In the genomic region with DNA sequence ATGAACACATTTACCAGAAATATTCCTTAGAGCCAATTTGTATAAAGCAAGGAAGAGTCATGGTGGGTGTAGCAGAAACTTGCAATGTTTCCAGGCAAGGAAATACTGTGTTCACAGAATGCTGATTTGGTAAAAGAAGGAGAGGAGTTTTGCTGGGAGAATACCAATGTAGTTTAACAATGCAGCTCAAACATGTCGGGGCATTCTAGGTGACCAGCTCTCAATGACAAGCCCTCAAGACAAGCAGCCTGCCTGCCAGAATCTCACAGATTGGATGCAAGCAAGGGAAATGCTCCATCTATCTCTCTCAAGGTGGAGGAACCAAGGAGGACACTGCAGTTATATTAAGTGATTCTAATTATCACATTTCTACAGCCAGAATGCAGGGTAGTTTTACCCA, we compare ENCODE assay signal across 19 cellular contexts.
DNase-seq lines count a peak whose midpoint lies in the region; ATAC-seq and TF ChIP-seq lines count a peak whose summit lies in the region.
"Had no signal": no experiment of that assay in that cellular context is flagged by ENCODE, and none has a peak within 500 bp of the region (broad histone marks: within the 10 kb centered on the region; RNA-seq: fewer than 3 reads in every experiment).

No MANE protein-coding gene starts in this region.

- peaks cover 21% of the 10 kb centered on the region for H3K4me1 ChIP-seq in CD8-positive, alpha-beta T cell (ENCODE audit: insufficient read depth, low read length)
- H3K4me1 ChIP-seq in IMR-90 (ENCODE audit: control insufficient read depth, insufficient read depth, low read length) (peaks cover 33% of the 10 kb centered on the region), esophagus squamous epithelium (peaks cover 29 to 53% (median 32%) of the 10 kb centered on the region in 3 donors)

- no peaks in the 10 kb centered on the region for H3K9me3 ChIP-seq in CD8-positive, alpha-beta T cell (ENCODE audit: low read length)
- no peaks in the 10 kb centered on the region for H3K9me3 ChIP-seq in IMR-90 (ENCODE audit: control insufficient read depth, insufficient read depth, low read length)
- H3K9me3 ChIP-seq in esophagus squamous epithelium: no peaks in the 10 kb centered on the region

- peak overlapping the region; percentile 0 for H3K27ac Mint-ChIP-seq in CD8-positive, alpha-beta T cell
- H3K27ac Mint-ChIP-seq in nephron progenitor cell: peak overlapping the region; percentile 62
- H3K27ac Mint-ChIP-seq: natural killer cell; T-helper 1 cell treated with Interleukin-12 subunit alpha and Interleukin-12 subunit beta and Interleukin-4 antibody, amounts not matched to agents 30 μg/mL and 1 μg/mL, for 36 hours had no signal

- H3K36me3 ChIP-seq in CD8-positive, alpha-beta T cell (ENCODE audit: insufficient read depth, low read length): no peaks in the 10 kb centered on the region
- H3K36me3 ChIP-seq in IMR-90 (ENCODE audit: control insufficient read depth, insufficient read depth, low read length) (no peaks in the 10 kb centered on the region), esophagus squamous epithelium (no peaks in the 10 kb centered on the region)

- no peak overlapping the region for H3K4me3 ChIP-seq in CD8-positive, alpha-beta T cell (ENCODE audit: low read depth, low read length)
- H3K4me3 ChIP-seq in IMR-90 (ENCODE audit: insufficient read depth, low read depth, low read length): no peak overlapping the region
- H3K4me3 ChIP-seq in dorsolateral prefrontal cortex: no peak overlapping the region
- no peak overlapping the region for H3K4me3 ChIP-seq in esophagus squamous epithelium

- no peak overlapping the region for H3K27ac ChIP-seq in CD8-positive, alpha-beta T cell (ENCODE audit: low read depth, low read length)
- H3K27ac ChIP-seq in IMR-90 (ENCODE audit: insufficient read depth, low read length) (peak overlapping the region; percentile 11; the same call in 1 of the 2 replicates), dorsolateral prefrontal cortex (peak overlapping the region in 33 of 59 donors; percentile 1 to 80 (median 41)), esophagus squamous epithelium (no peak overlapping the region)

- WGBS in IMR-90 (ENCODE audit: extremely low coverage in 2 of 2, insufficient read length in 1 of 2), 2 experiments: no CpG with 5 or more reads among the region's 1 CpG
- WGBS in esophagus squamous epithelium, 2 donors: 47 to 50% methylated on average over 1 of the region's 1 CpG

- in situ Hi-C loops in IMR-90 (cut with MboI; ENCODE audit: low sequenced_read_pairs): no loop called here

- H3K56ac ChIP-seq in IMR-90 (ENCODE audit: extremely low read depth, insufficient read depth, low read length): no peak overlapping the region

- peak overlapping the region; percentile 3; the same call in 1 of the 2 replicates for H4K5ac ChIP-seq in IMR-90 (ENCODE audit: low read depth, low read length)

- dilution Hi-C loops in IMR-90 (cut with HindIII; ENCODE audit: low sequenced_read_pairs, unreplicated experiment): no loop called here

- TF ChIP-seq POLR2A in IMR-90 (IDR thresholded peaks at IDR 0.05; ENCODE audit: low read depth, low read length) (no peak), esophagus squamous epithelium (IDR thresholded peaks at IDR 0.05) (no peak)

- H2AK5ac ChIP-seq in IMR-90 (ENCODE audit: low read depth, low read length): peak overlapping the region; percentile 70; the same call in 1 of the 2 replicates

- peak overlapping the region; percentile 60 for H4K91ac ChIP-seq in IMR-90 (ENCODE audit: insufficient read depth, low read depth, low read length)

- no peak for TF ChIP-seq RAD21 in IMR-90 (IDR thresholded peaks at IDR 0.05; ENCODE audit: low read length)

- no peaks in the 10 kb centered on the region for H3K27me3 ChIP-seq in CD8-positive, alpha-beta T cell (ENCODE audit: insufficient read depth, low read length)
- H3K27me3 ChIP-seq in IMR-90 (ENCODE audit: control insufficient read depth, insufficient read depth, low read length) (no peaks in the 10 kb centered on the region), dorsolateral prefrontal cortex (no peaks in the 10 kb centered on the region), esophagus squamous epithelium (no peaks in the 10 kb centered on the region)

- CTCF ChIA-PET in CD8-positive, alpha-beta T cell (lab: Charles Lee): no interaction called here
- CTCF ChIA-PET in IMR-90 (lab: Yijun Ruan, JAX): interaction anchor here (1.0 kb wide), 1 partner anchor 98 kb away, joined by 4 read pairs; no protein-coding TSS in a partner anchor

- peak overlapping the region; percentile 66 for H3K14ac ChIP-seq in IMR-90 (replicated peaks; ENCODE audit: low read depth, low read length)

- no peaks in the 10 kb centered on the region for H4K20me1 ChIP-seq in IMR-90 (ENCODE audit: insufficient read depth, low read length)

- no peak for DNase-seq in CD8-positive, alpha-beta T cell
- DNase-seq in IMR-90: no peak
- DNase-seq in dorsolateral prefrontal cortex: peak in 2 of 10 donors; percentile 19 to 38
- no peak for DNase-seq in nephron progenitor cell
- no peak for DNase-seq in cortex of kidney (lab: John Stamatoyannopoulos, UW)
- DNase-seq in esophagus squamous epithelium (lab: John Stamatoyannopoulos, UW): no peak
- DNase-seq in OCI-M2 (lab: John Stamatoyannopoulos, UW; ENCODE audit: unreplicated experiment): no peak
- DNase-seq: activated CD4-positive, alpha-beta T cell treated with anti-CD3 and anti-CD28 coated beads, Interleukin-2, amount 50 U/mL, for 1 hour; activated naive CD4-positive, alpha-beta T cell; activated T-cell treated with anti-CD3 and anti-CD28 coated beads for 4 hours; AML-193; foreskin melanocyte; KBM-7; natural killer cell; NCI-H187 treated with DMSO at 0.1 percent for 48 hours; NCI-H226; SIG-M5 had no signal

- H3K79me1 ChIP-seq in IMR-90 (ENCODE audit: low read depth in 1 of 2, low read length in 2 of 2): peaks cover 34 to 64% of the 10 kb centered on the region in 2 experiments

- peak overlapping the region; percentile 59 for H2BK5ac ChIP-seq in IMR-90 (ENCODE audit: low read depth, low read length, poor library complexity, severe bottlenecking)

- peak overlapping the region; percentile 58; the same call in 1 of the 2 replicates for H3K23ac ChIP-seq in IMR-90 (ENCODE audit: low read depth, low read length)

- intact Hi-C loops in CD8-positive, alpha-beta T cell (cut with DNase I, micrococcal nuclease): loop anchor here in 1 of 2 experiments (5.0 kb wide), 1 partner anchor 35 kb away; no protein-coding TSS in a partner anchor
- intact Hi-C loops in IMR-90 (cut with micrococcal nuclease): no loop called here
- intact Hi-C loops in dorsolateral prefrontal cortex (cut with DNase I): no loop called here
- intact Hi-C loops in esophagus squamous epithelium (cut with DNase I): no loop called here

- H3K4me1 Mint-ChIP-seq in CD8-positive, alpha-beta T cell (ENCODE audit: low read depth): peaks cover 53% of the 10 kb centered on the region
- peaks cover 45% of the 10 kb centered on the region for H3K4me1 Mint-ChIP-seq in nephron progenitor cell

- peak overlapping the region; percentile 40; the same call in 1 of the 2 replicates for H2BK20ac ChIP-seq in IMR-90 (ENCODE audit: low read depth, low read length)

- POLR2A ChIA-PET in CD8-positive, alpha-beta T cell (lab: Charles Lee): no interaction called here
- POLR2A ChIA-PET in IMR-90 (lab: Charles Lee; ENCODE audit: unreplicated experiment): no interaction called here

- peaks cover 38% of the 10 kb centered on the region for H3K9me1 ChIP-seq in IMR-90 (ENCODE audit: insufficient read depth, low read length)

- H2BK120ac ChIP-seq in IMR-90 (ENCODE audit: low read depth, low read length): peak overlapping the region; percentile 59

- peak overlapping the region; percentile 54; the same call in 1 of the 2 replicates for H3K4ac ChIP-seq in IMR-90 (ENCODE audit: low read depth, low read length)

- TF ChIP-seq CTCF in CD8-positive, alpha-beta T cell (IDR thresholded peaks at IDR 0.05): no peak
- TF ChIP-seq CTCF in IMR-90 (conservative IDR thresholded peaks at IDR 0.05; ENCODE audit: low read depth, low read length): no peak
- TF ChIP-seq CTCF in dorsolateral prefrontal cortex (IDR thresholded peaks at IDR 0.05 in 54 of 56, conservative IDR thresholded peaks at IDR 0.05 in 2 of 56; ENCODE audit: low read depth in 1 of 56, partially characterized antibody in 56 of 56): no peak
- TF ChIP-seq CTCF in nephron progenitor cell (IDR thresholded peaks at IDR 0.05): no peak
- TF ChIP-seq CTCF in esophagus squamous epithelium (IDR thresholded peaks at IDR 0.05): no peak

- no peak overlapping the region for H3K4me3 Mint-ChIP-seq in CD8-positive, alpha-beta T cell
- no peak overlapping the region for H3K4me3 Mint-ChIP-seq in nephron progenitor cell
- H3K4me3 Mint-ChIP-seq: natural killer cell; T-helper 1 cell treated with Interleukin-12 subunit alpha and Interleukin-12 subunit beta and Interleukin-4 antibody, amounts not matched to agents 30 μg/mL and 1 μg/mL, for 36 hours had no signal

- no peak for ATAC-seq in CD8-positive, alpha-beta T cell
- ATAC-seq in IMR-90 (ENCODE audit: low read depth): no peak
- no peak for ATAC-seq in GM19324 (IDR thresholded peaks at IDR 0.05; ENCODE audit: low FRiP score, unreplicated experiment)
- ATAC-seq: natural killer cell had no signal

- H3K18ac ChIP-seq in IMR-90 (ENCODE audit: low read depth, low read length): peak overlapping the region; percentile 8; the same call in 1 of the 2 replicates

- H2BK15ac ChIP-seq in IMR-90 (ENCODE audit: low read depth, low read length): 0 out of 3 replicates have a peak overlapping the region, but pooled peaks have one; percentile 2

- H4K8ac ChIP-seq in IMR-90 (ENCODE audit: low read depth in 2 of 2, low read length in 2 of 2): peak overlapping the region in 1 of 2 experiments; percentile 26; a peak in 1 of 4 replicates

- H2AFZ ChIP-seq in IMR-90 (replicated peaks; ENCODE audit: low read length, poor library complexity): no peak overlapping the region

- no peaks in the 10 kb centered on the region for H3K9me3 Mint-ChIP-seq in CD8-positive, alpha-beta T cell
- no peaks in the 10 kb centered on the region for H3K9me3 Mint-ChIP-seq in nephron progenitor cell
- H3K9me3 Mint-ChIP-seq: natural killer cell; T-helper 1 cell treated with Interleukin-12 subunit alpha and Interleukin-12 subunit beta and Interleukin-4 antibody, amounts not matched to agents 30 μg/mL and 1 μg/mL, for 36 hours had no signal

- no peaks in the 10 kb centered on the region for H3K27me3 Mint-ChIP-seq in CD8-positive, alpha-beta T cell (ENCODE audit: low read depth)
- H3K27me3 Mint-ChIP-seq in nephron progenitor cell (ENCODE audit: low read depth, poor library complexity): no peaks in the 10 kb centered on the region

- H2AK9ac ChIP-seq in IMR-90 (replicated peaks; ENCODE audit: low read depth, low read length, poor library complexity): no peak overlapping the region

- no peak overlapping the region for H3K4me2 ChIP-seq in IMR-90 (ENCODE audit: low read depth, low read length)

- H3K9ac ChIP-seq in IMR-90 (ENCODE audit: low read depth, low read length): no peak overlapping the region

- BruUV-seq in IMR-90 (replicated peaks; lab: Mats Ljungman, UMichigan): no TSS peak

- H3K36me3 Mint-ChIP-seq in CD8-positive, alpha-beta T cell: peaks cover 30% of the 10 kb centered on the region
- H3K36me3 Mint-ChIP-seq in nephron progenitor cell (ENCODE audit: low read depth): no peaks in the 10 kb centered on the region
- H3K36me3 Mint-ChIP-seq: natural killer cell had no signal

TF ChIP-seq in IMR-90, 13 proteins besides CTCF, POLR2A, EP300 and RAD21 (continues in another document):
- no peak for TF ChIP-seq MXI1 (IDR thresholded peaks at IDR 0.05; ENCODE audit: borderline replicate concordance, low read depth, low read length)

Comparison
In these comparisons a context has a peak if more than half of its experiments do, and no peak if none do; other contexts are left out.
1. H3K27ac ChIP-seq: peak in IMR-90 (single experiment) and dorsolateral prefrontal cortex (33 of 59); none in CD8-positive, alpha-beta T cell (single experiment) and esophagus squamous epithelium (0 of 4).